Comparison of ENCODE assay signal across 1 cellular context in the genomic region with DNA sequence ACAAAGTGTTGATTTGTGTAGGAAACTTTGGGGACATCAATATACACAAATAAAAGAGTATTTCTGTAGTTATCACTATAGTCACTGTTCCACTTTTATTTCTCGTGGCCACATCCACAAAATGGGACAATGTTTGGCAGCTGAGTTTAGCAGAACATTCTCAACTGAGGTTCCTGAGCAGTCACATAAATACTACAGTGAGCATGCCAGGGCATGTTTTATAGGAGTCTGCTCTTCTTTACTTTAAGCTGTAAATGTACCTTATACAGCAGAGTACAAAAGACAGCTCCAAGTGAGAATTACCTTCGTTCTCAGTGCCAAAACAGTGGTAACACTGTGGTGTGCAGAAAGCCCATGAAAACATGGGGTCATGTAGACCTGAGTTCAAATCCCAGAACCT.
TF ChIP-seq lines count a peak whose summit lies in the region.

No MANE protein-coding gene starts in this region.

TF ChIP-seq in IMR-90, 13 proteins besides CTCF, POLR2A, EP300 and RAD21:
- TF ChIP-seq BHLHE40 (IDR thresholded peaks at IDR 0.05; ENCODE audit: low read depth, low read length) = no peak
- no peak for TF ChIP-seq CHD1 (IDR thresholded peaks at IDR 0.05; ENCODE audit: low read depth, low read length)
- TF ChIP-seq NFE2L2 (IDR thresholded peaks at IDR 0.05; ENCODE audit: low read depth, low read length) = no peak
- TF ChIP-seq RCOR1 (IDR thresholded peaks at IDR 0.05; ENCODE audit: insufficient replicate concordance, low read length) = no peak
- TF ChIP-seq, protein P1, sequence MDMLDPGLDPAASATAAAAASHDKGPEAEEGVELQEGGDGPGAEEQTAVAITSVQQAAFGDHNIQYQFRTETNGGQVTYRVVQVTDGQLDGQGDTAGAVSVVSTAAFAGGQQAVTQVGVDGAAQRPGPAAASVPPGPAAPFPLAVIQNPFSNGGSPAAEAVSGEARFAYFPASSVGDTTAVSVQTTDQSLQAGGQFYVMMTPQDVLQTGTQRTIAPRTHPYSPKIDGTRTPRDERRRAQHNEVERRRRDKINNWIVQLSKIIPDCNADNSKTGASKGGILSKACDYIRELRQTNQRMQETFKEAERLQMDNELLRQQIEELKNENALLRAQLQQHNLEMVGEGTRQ (IDR thresholded peaks at IDR 0.05; ENCODE audit: low read depth, low read length) = no peak
- no peak for TF ChIP-seq SMC3 (IDR thresholded peaks at IDR 0.05; ENCODE audit: low read depth, low read length)
- TF ChIP-seq RFX5 (IDR thresholded peaks at IDR 0.05; ENCODE audit: low read depth, low read length) = no peak
- TF ChIP-seq, protein P2, sequence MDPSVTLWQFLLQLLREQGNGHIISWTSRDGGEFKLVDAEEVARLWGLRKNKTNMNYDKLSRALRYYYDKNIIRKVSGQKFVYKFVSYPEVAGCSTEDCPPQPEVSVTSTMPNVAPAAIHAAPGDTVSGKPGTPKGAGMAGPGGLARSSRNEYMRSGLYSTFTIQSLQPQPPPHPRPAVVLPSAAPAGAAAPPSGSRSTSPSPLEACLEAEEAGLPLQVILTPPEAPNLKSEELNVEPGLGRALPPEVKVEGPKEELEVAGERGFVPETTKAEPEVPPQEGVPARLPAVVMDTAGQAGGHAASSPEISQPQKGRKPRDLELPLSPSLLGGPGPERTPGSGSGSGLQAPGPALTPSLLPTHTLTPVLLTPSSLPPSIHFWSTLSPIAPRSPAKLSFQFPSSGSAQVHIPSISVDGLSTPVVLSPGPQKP (IDR thresholded peaks at IDR 0.05; ENCODE audit: borderline replicate concordance, low read depth, low read length) = no peak
- no peak for TF ChIP-seq FOS (IDR thresholded peaks at IDR 0.05; ENCODE audit: low read depth, low read length)
- TF ChIP-seq MAZ (IDR thresholded peaks at IDR 0.05; ENCODE audit: borderline replicate concordance, low read depth, low read length) = no peak
- no peak for TF ChIP-seq CEBPB (IDR thresholded peaks at IDR 0.05; ENCODE audit: low read depth, low read length)
- no peak for TF ChIP-seq MXI1 (IDR thresholded peaks at IDR 0.05; ENCODE audit: borderline replicate concordance, low read depth, low read length)
- TF ChIP-seq MAFK (IDR thresholded peaks at IDR 0.05; ENCODE audit: low read depth, low read length) = no peak
